Comparison of ENCODE assay signal across 21 cellular contexts in the genomic region with DNA sequence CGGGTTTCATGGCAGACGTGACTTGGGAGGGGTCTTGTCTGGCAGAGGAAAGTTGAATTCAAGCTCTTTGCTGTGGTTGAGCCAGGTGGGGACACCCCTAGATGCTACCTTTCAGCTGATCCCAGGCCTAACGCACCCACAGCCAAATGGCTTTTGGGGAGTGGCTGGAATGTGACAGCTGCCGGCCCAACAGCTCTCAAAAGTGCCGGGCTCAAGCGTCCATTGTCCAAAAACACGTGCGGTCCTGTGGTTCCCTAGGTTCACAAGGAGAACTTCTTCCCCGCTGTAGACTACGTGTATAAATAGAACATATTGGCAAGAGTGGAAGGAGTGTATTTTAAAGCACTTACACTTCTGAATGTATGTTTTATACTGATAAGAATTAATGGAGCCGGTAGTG.
"Had no signal": no experiment of that assay in that cellular context is flagged by ENCODE, and none has a peak within 500 bp of the region (broad histone marks: within the 10 kb centered on the region; RNA-seq: fewer than 3 reads in every experiment).

No MANE protein-coding gene starts in this region.

- H3K4me1 ChIP-seq: parathyroid adenoma, right lobe of liver had no signal

- H3K9me3 ChIP-seq: neutrophil, right lobe of liver, stomach, suprapubic skin, upper lobe of left lung had no signal

- H3K36me3 Mint-ChIP-seq: activated naive CD8-positive, alpha-beta T cell treated with anti-CD3 and anti-CD28 coated beads, Interleukin-2, amount 10 ng/mL, durations not matched to agents 7 days and 5 days; stimulated activated effector memory CD8-positive, alpha-beta T cell treated with anti-CD3 and anti-CD28 coated beads, Interleukin-12 subunit alpha, Interleukin-12 subunit beta, amount 100 ng/mL, for 72 hours; WTC11 had no signal

- H3K27ac ChIP-seq: cardiac muscle cell, neutrophil, parathyroid adenoma, right lobe of liver had no signal

- H3K27me3 ChIP-seq: cardiac muscle cell, right lobe of liver, upper lobe of left lung had no signal

- H3K4me3 ChIP-seq: cardiac muscle cell, right lobe of liver, stomach, suprapubic skin, upper lobe of left lung had no signal

- H3K36me3 ChIP-seq: cardiac muscle cell, neutrophil, right lobe of liver, stomach, suprapubic skin, upper lobe of left lung had no signal

- H3K4me3 Mint-ChIP-seq: activated CD4-positive, alpha-beta T cell treated with anti-CD3 and anti-CD28 coated beads for 36 hours; activated naive CD8-positive, alpha-beta T cell treated with anti-CD3 and anti-CD28 coated beads, Interleukin-2, amount 10 ng/mL, durations not matched to agents 7 days and 5 days; nephron; stimulated activated effector memory CD8-positive, alpha-beta T cell treated with anti-CD3 and anti-CD28 coated beads, Interleukin-12 subunit alpha, Interleukin-12 subunit beta, amount 100 ng/mL, for 72 hours; WTC11 had no signal

- H3K27ac Mint-ChIP-seq: activated CD4-positive, alpha-beta T cell treated with anti-CD3 and anti-CD28 coated beads for 36 hours; activated naive CD8-positive, alpha-beta T cell treated with anti-CD3 and anti-CD28 coated beads, Interleukin-2, amount 10 ng/mL, durations not matched to agents 7 days and 5 days; stimulated activated effector memory CD8-positive, alpha-beta T cell treated with anti-CD3 and anti-CD28 coated beads, Interleukin-12 subunit alpha, Interleukin-12 subunit beta, amount 100 ng/mL, for 72 hours; WTC11 had no signal

- ATAC-seq: activated CD4-positive, alpha-beta T cell treated with anti-CD3 and anti-CD28 coated beads for 36 hours; right lobe of liver; stimulated activated effector memory CD8-positive, alpha-beta T cell treated with anti-CD3 and anti-CD28 coated beads, Interleukin-12 subunit alpha, Interleukin-12 subunit beta, amount 100 ng/mL, for 72 hours; WTC11 had no signal

- H3K9me3 Mint-ChIP-seq: nephron; stimulated activated effector memory CD8-positive, alpha-beta T cell treated with anti-CD3 and anti-CD28 coated beads, Interleukin-12 subunit alpha, Interleukin-12 subunit beta, amount 100 ng/mL, for 72 hours had no signal

- DNase-seq: activated CD4-positive, alpha-beta T cell treated with anti-CD3 and anti-CD28 coated beads for 36 hours; activated CD4-positive, alpha-beta T cell treated with anti-CD3 and anti-CD28 coated beads, Interleukin-2, amount 50 U/mL, for 48 hours; activated CD8-positive, alpha-beta memory T cell treated with anti-CD3 and anti-CD28 coated beads, Interleukin-2, amount 50 U/mL, for 48 hours; activated naive CD4-positive, alpha-beta T cell treated with Interleukin-2 at 50 U/mL for 16 hours; activated naive CD8-positive, alpha-beta T cell treated with anti-CD3 and anti-CD28 coated beads, Interleukin-2, amount 10 ng/mL, durations not matched to agents 7 days and 5 days; activated T-cell treated with anti-CD3 and anti-CD28 coated beads, Interleukin-2, amount 50 U/mL, for 48 hours; amniotic stem cell; midbrain; right lobe of liver; small intestine; stimulated activated CD4-positive, alpha-beta T cell treated with anti-CD3 and anti-CD28 coated beads, Interleukin-2, amount 100 ng/mL, for 24 hours; stomach; T-helper 9 cell had no signal
